31 cellular contexts compared by ENCODE assay signal in the genomic region with DNA sequence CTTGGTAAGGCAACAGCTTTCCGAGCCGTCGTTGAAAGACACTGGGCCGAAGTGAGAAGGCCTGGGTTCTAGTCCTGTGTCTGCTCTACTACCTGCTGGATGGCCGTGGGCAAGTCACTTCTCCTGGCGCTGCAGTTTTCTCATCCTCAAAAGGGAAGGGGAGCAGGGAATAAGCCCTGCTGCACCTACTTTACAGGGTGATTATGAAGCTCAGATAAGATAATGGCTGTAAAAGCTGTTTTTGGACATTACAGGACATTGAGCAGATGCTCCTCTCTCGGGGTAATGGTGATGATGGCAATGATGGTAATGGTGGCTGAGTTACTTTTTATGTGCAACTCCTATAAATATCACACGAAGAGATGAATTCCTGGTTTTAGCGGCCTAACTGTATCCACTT.
DNase-seq lines count a peak whose midpoint lies in the region; ATAC-seq and TF ChIP-seq lines count a peak whose summit lies in the region.
"Had no signal": no experiment of that assay in that cellular context is flagged by ENCODE, and none has a peak within 500 bp of the region (broad histone marks: within the 10 kb centered on the region; RNA-seq: fewer than 3 reads in every experiment).

No MANE protein-coding gene starts in this region.

- DNase-seq in SK-N-SH, result peak; percentile 58
- peak; percentile 18 for DNase-seq in fibroblast of villous mesenchyme (ENCODE audit: low read depth)
- DNase-seq in spleen, result peak; percentile 31
- DNase-seq in kidney tubule cell (ENCODE audit: low spot score), result no peak
- DNase-seq: 8988T; ACHN; AML-193; BE2C; C1 segment of cervical spinal cord; Caco-2; Calu3; CD4-positive, alpha-beta memory T cell; CD4-positive, alpha-beta T cell; CD4-positive, CD25-positive, alpha-beta regulatory T cell; CD8-positive, alpha-beta memory T cell; CD8-positive, alpha-beta T cell; COR-L47; DMS 273 treated with DMSO at 0.1 percent for 48 hours; DMS153; DMS53; DMS79; DMS79 treated with DMSO at 0.1 percent for 48 hours; DND-41; EL had no signal

- no peaks in the 10 kb centered on the region for H3K79me2 ChIP-seq in SK-N-SH (ENCODE audit: insufficient read depth)

- TF ChIP-seq RAD21 in SK-N-SH (IDR thresholded peaks at IDR 0.05; ENCODE audit: low read length), result no peak

- H3K27me3 ChIP-seq in SK-N-SH (ENCODE audit: insufficient read depth), result no peaks in the 10 kb centered on the region
- no peaks in the 10 kb centered on the region for H3K27me3 ChIP-seq in spleen (replicated peaks in 1 of 7)
- H3K27me3 ChIP-seq: BE2C; BLaER1; BLaER1 treated with 17β-estradiol and CSF1 and Interleukin-3, amounts not matched to agents 10 nM and 100 nM had no signal

- no peak for TF ChIP-seq EP300 in SK-N-SH (IDR thresholded peaks at IDR 0.05; ENCODE audit: borderline replicate concordance in 1 of 2, low read depth in 1 of 2, low read length in 1 of 2)

- no peaks in the 10 kb centered on the region for H3K9me2 ChIP-seq in SK-N-SH

- H3K36me3 ChIP-seq in SK-N-SH (replicated peaks in 1 of 2; ENCODE audit: control insufficient read depth in 1 of 2, insufficient read depth in 2 of 2, low read length in 1 of 2) (no peaks in the 10 kb centered on the region), spleen (no peaks in the 10 kb centered on the region)
- H3K36me3 ChIP-seq: BE2C; BLaER1; BLaER1 treated with 17β-estradiol and CSF1 and Interleukin-3, amounts not matched to agents 10 nM and 100 nM had no signal

- 55% methylated on average over 6 of the region's 9 CpGs for WGBS in SK-N-SH (ENCODE audit: low lambda C conversion rate)
- 82 to 98% (median 95%) methylated on average over 9 of the region's 9 CpGs for WGBS in spleen, 5 donors

- no peak for ATAC-seq in SK-N-SH treated with all-trans-retinoic acid at 6 μM for 48 hours
- no peak for ATAC-seq in HG02678 (IDR thresholded peaks at IDR 0.05; ENCODE audit: unreplicated experiment)
- ATAC-seq: A549; CD8-positive, alpha-beta T cell had no signal

- POLR2A ChIA-PET in SK-N-SH (lab: Yijun Ruan, JAX), result no interaction called here

- no peaks in the 10 kb centered on the region for H4K20me1 ChIP-seq in SK-N-SH (ENCODE audit: insufficient read depth)
- H4K20me1 ChIP-seq: BLaER1; BLaER1 treated with 17β-estradiol and CSF1 and Interleukin-3, amounts not matched to agents 10 nM and 100 nM had no signal

- no peaks in the 10 kb centered on the region for H3F3A ChIP-seq in SK-N-SH (replicated peaks; ENCODE audit: insufficient read depth)

- H3K4me1 ChIP-seq in SK-N-SH (ENCODE audit: control insufficient read depth in 1 of 2, insufficient read depth in 2 of 2, low read depth in 1 of 2, low read length in 1 of 2), result peaks cover 0 to 29% of the 10 kb centered on the region in 2 experiments; a peak in 1 of 4 replicates
- H3K4me1 ChIP-seq in spleen, result no peaks in the 10 kb centered on the region

- CTCF ChIA-PET in SK-N-SH (lab: Yijun Ruan, JAX), result interaction anchor here (1.1 to 2.1 kb wide), 3 partner anchors 33 to 156 kb away, joined by 3 to 9 read pairs (median 4); no protein-coding TSS in a partner anchor

- H3K9me3 ChIP-seq in SK-N-SH (no peaks in the 10 kb centered on the region), spleen (no peaks in the 10 kb centered on the region)
- H3K9me3 ChIP-seq: A549 had no signal

- H3K9ac ChIP-seq in SK-N-SH, result no peak overlapping the region
- H3K9ac ChIP-seq: BLaER1; BLaER1 treated with 17β-estradiol and CSF1 and Interleukin-3, amounts not matched to agents 10 nM and 100 nM had no signal

- H3K4me3 ChIP-seq in SK-N-SH (ENCODE audit: low read depth in 2 of 2, low read length in 1 of 2) (no peak overlapping the region), fibroblast of villous mesenchyme (ENCODE audit: low read depth, low read length) (no peak overlapping the region), spleen (no peak overlapping the region)
- H3K4me3 ChIP-seq: A549; BLaER1; BLaER1 treated with 17β-estradiol and CSF1 and Interleukin-3, amounts not matched to agents 10 nM and 100 nM had no signal

- no peak for TF ChIP-seq POLR2A in spleen (IDR thresholded peaks at IDR 0.05)

- no peak overlapping the region for H3K4me2 ChIP-seq in SK-N-SH
- H3K4me2 ChIP-seq: A549; BLaER1; BLaER1 treated with 17β-estradiol and CSF1 and Interleukin-3, amounts not matched to agents 10 nM and 100 nM had no signal

- H3K27ac ChIP-seq in SK-N-SH (ENCODE audit: low read depth in 2 of 2, low read length in 1 of 2) (no peak overlapping the region), spleen (no peak overlapping the region)
- H3K27ac ChIP-seq: 22Rv1; A549; BLaER1; BLaER1 treated with 17β-estradiol and CSF1 and Interleukin-3, amounts not matched to agents 10 nM and 100 nM; C4-2B had no signal

- no peak overlapping the region for H2AFZ ChIP-seq in SK-N-SH (ENCODE audit: low read depth)

- TF ChIP-seq CTCF in SK-N-SH (IDR thresholded peaks at IDR 0.05) (no peak), fibroblast of villous mesenchyme (IDR thresholded peaks at IDR 0.05; ENCODE audit: insufficient read depth, low read depth, low read length) (no peak), spleen (IDR thresholded peaks at IDR 0.05 in 8 of 11, conservative IDR thresholded peaks at IDR 0.05 in 3 of 11) (no peak)

- intact Hi-C loops in spleen (cut with DNase I; ENCODE audit: low total_unique reads), result no loop called here

TF ChIP-seq in SK-N-SH, 30 proteins besides CTCF, POLR2A, EP300 and RAD21:
- TF ChIP-seq MEF2A (IDR thresholded peaks at IDR 0.05; ENCODE audit: borderline replicate concordance, low read depth) (no peak), TAF1 (IDR thresholded peaks at IDR 0.05; ENCODE audit: borderline replicate concordance, low read depth, low read length) (no peak), RXRA (IDR thresholded peaks at IDR 0.05; ENCODE audit: borderline replicate concordance, low read depth) (no peak), GATA2 (CRISPR knock-in tag; IDR thresholded peaks at IDR 0.05) (peak; percentile 66), NFIC (IDR thresholded peaks at IDR 0.05; ENCODE audit: borderline replicate concordance) (no peak)

TF ChIP-seq in SK-N-SH treated with all-trans-retinoic acid at 6 μM for 48 hours, 23 proteins besides CTCF, POLR2A, EP300 and RAD21 (continues in another document):
- TF ChIP-seq, protein P1, sequence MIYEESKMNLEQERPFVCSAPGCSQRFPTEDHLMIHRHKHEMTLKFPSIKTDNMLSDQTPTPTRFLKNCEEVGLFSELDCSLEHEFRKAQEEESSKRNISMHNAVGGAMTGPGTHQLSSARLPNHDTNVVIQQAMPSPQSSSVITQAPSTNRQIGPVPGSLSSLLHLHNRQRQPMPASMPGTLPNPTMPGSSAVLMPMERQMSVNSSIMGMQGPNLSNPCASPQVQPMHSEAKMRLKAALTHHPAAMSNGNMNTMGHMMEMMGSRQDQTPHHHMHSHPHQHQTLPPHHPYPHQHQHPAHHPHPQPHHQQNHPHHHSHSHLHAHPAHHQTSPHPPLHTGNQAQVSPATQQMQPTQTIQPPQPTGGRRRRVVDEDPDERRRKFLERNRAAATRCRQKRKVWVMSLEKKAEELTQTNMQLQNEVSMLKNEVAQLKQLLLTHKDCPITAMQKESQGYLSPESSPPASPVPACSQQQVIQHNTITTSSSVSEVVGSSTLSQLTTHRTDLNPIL (CRISPR knock-in tag; IDR thresholded peaks at IDR 0.05; ENCODE audit: low read depth), result no peak
- no peak for TF ChIP-seq PATZ1 (CRISPR knock-in tag; IDR thresholded peaks at IDR 0.05; ENCODE audit: borderline replicate concordance)
- no peak for TF ChIP-seq ZNF8 (CRISPR knock-in tag; IDR thresholded peaks at IDR 0.05)
- no peak for TF ChIP-seq ISL1 (CRISPR knock-in tag; IDR thresholded peaks at IDR 0.05)
- TF ChIP-seq, protein P2, sequence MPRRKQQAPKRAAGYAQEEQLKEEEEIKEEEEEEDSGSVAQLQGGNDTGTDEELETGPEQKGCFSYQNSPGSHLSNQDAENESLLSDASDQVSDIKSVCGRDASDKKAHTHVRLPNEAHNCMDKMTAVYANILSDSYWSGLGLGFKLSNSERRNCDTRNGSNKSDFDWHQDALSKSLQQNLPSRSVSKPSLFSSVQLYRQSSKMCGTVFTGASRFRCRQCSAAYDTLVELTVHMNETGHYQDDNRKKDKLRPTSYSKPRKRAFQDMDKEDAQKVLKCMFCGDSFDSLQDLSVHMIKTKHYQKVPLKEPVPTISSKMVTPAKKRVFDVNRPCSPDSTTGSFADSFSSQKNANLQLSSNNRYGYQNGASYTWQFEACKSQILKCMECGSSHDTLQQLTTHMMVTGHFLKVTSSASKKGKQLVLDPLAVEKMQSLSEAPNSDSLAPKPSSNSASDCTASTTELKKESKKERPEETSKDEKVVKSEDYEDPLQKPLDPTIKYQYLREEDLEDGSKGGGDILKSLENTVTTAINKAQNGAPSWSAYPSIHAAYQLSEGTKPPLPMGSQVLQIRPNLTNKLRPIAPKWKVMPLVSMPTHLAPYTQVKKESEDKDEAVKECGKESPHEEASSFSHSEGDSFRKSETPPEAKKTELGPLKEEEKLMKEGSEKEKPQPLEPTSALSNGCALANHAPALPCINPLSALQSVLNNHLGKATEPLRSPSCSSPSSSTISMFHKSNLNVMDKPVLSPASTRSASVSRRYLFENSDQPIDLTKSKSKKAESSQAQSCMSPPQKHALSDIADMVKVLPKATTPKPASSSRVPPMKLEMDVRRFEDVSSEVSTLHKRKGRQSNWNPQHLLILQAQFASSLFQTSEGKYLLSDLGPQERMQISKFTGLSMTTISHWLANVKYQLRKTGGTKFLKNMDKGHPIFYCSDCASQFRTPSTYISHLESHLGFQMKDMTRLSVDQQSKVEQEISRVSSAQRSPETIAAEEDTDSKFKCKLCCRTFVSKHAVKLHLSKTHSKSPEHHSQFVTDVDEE (CRISPR knock-in tag; IDR thresholded peaks at IDR 0.05), result no peak
- TF ChIP-seq GLIS3 (CRISPR knock-in tag; IDR thresholded peaks at IDR 0.05), result no peak
